16 cellular contexts compared by ENCODE assay signal in genomic region chr10:132481690-132482089, GRCh38. TPM values are rescaled to one million over a fixed set of nuclear protein-coding genes. Genes with fewer than 3 reads are reported as not detected.
DNase-seq lines count a peak whose midpoint lies in the region; FAIRE-seq and TF ChIP-seq lines count a peak whose summit lies in the region.
"Had no signal": no experiment of that assay in that cellular context is flagged by ENCODE, and none has a peak within 500 bp of the region (broad histone marks: within the 10 kb centered on the region; RNA-seq: fewer than 3 reads in every experiment).

No MANE protein-coding gene starts in this region.

- H3K9me3 ChIP-seq in HUES64 (ENCODE audit: insufficient read depth, low read depth, low read length) (no peaks in the 10 kb centered on the region), Caco-2 (no peaks in the 10 kb centered on the region)
- H3K9me3 ChIP-seq: adrenal gland had no signal

- H3K27me3 Mint-ChIP-seq in mesothelial cell of epicardium (ENCODE audit: low read depth): no peaks in the 10 kb centered on the region
- H3K27me3 Mint-ChIP-seq in Caco-2 (ENCODE audit: insufficient read depth, unreplicated experiment): no peaks in the 10 kb centered on the region

- H2BK120ac ChIP-seq in mesendoderm (ENCODE audit: low read depth, low read length): no peak overlapping the region

- H3K56ac ChIP-seq in mesendoderm (ENCODE audit: low read length): no peak overlapping the region

- no peak overlapping the region for H3K4me3 Mint-ChIP-seq in mesothelial cell of epicardium
- H3K4me3 Mint-ChIP-seq in Caco-2 (ENCODE audit: unreplicated experiment): no peak overlapping the region
- H3K4me3 Mint-ChIP-seq: activated CD4-positive, alpha-beta memory T cell treated with anti-CD3 and anti-CD28 coated beads for 36 hours; GM23338 had no signal

- H3K27ac ChIP-seq in HUES64 (ENCODE audit: low read depth, low read length): peak overlapping the region; percentile 22; the same call in 1 of the 2 replicates
- peak overlapping the region; percentile 93 for H3K27ac ChIP-seq in caudate nucleus (ENCODE audit: low read depth, low read length)
- H3K27ac ChIP-seq in temporal lobe (ENCODE audit: low read depth, low read length): peak overlapping the region; percentile 45
- no peak overlapping the region for H3K27ac ChIP-seq in mesendoderm (ENCODE audit: low read depth, low read length)

- H3K36me3 Mint-ChIP-seq in mesothelial cell of epicardium (peaks cover 4% of the 10 kb centered on the region), Caco-2 (ENCODE audit: insufficient read depth, unreplicated experiment) (no peaks in the 10 kb centered on the region)
- H3K36me3 Mint-ChIP-seq: activated CD4-positive, alpha-beta memory T cell treated with anti-CD3 and anti-CD28 coated beads for 36 hours had no signal

- POLR2A ChIA-PET in Caco-2 (lab: Charles Lee): no interaction called here

- H4K5ac ChIP-seq in mesendoderm (ENCODE audit: low read length): no peak overlapping the region

- no peak overlapping the region for H2BK5ac ChIP-seq in mesendoderm (ENCODE audit: low read length)

- no peaks in the 10 kb centered on the region for H3K9me3 Mint-ChIP-seq in mesothelial cell of epicardium
- peaks cover 9% of the 10 kb centered on the region for H3K9me3 Mint-ChIP-seq in Caco-2 (ENCODE audit: unreplicated experiment)
- H3K9me3 Mint-ChIP-seq: activated CD4-positive, alpha-beta memory T cell treated with anti-CD3 and anti-CD28 coated beads for 36 hours; GM23338 had no signal

- H3K4me2 ChIP-seq in mesendoderm (ENCODE audit: low read length): no peak overlapping the region
- H3K4me2 ChIP-seq: GM23338 had no signal

- no peaks in the 10 kb centered on the region for H3K79me1 ChIP-seq in mesendoderm (ENCODE audit: low read length)

- no peak for FAIRE-seq in D721Med (lab: Jason Lieb, UNC)
- FAIRE-seq: colon, GM12892 had no signal

- H3K27me3 ChIP-seq in HUES64 (ENCODE audit: insufficient read depth, low read length) (no peaks in the 10 kb centered on the region), mesendoderm (ENCODE audit: insufficient read depth, low read length, poor library complexity) (no peaks in the 10 kb centered on the region), Caco-2 (replicated peaks; ENCODE audit: control insufficient read depth, insufficient read depth, low read length) (no peaks in the 10 kb centered on the region)

- no peaks in the 10 kb centered on the region for H3K79me2 ChIP-seq in mesendoderm (ENCODE audit: control insufficient read depth, insufficient read depth, low read length)

- no peak overlapping the region for H3K23ac ChIP-seq in mesendoderm (ENCODE audit: low read length)

- TF ChIP-seq CTCF in mesothelial cell of epicardium (IDR thresholded peaks at IDR 0.05; ENCODE audit: unreplicated experiment): no peak
- TF ChIP-seq CTCF in D721Med (IDR thresholded peaks at IDR 0.05; ENCODE audit: insufficient read depth, missing control alignments): no peak
- no peak for TF ChIP-seq CTCF in Caco-2 (IDR thresholded peaks at IDR 0.05; ENCODE audit: insufficient read depth in 1 of 2, low read depth in 1 of 2, low read length in 1 of 2, severe bottlenecking in 1 of 2, unreplicated experiment in 1 of 2)

- H3K36me3 ChIP-seq in HUES64 (ENCODE audit: insufficient read depth, low read length) (no peaks in the 10 kb centered on the region), mesendoderm (ENCODE audit: control insufficient read depth, insufficient read depth, low read length) (no peaks in the 10 kb centered on the region), Caco-2 (ENCODE audit: control insufficient read depth, insufficient read depth, low read length) (no peaks in the 10 kb centered on the region)
- H3K36me3 ChIP-seq: adrenal gland had no signal

- H3K4me1 Mint-ChIP-seq in mesothelial cell of epicardium (peaks cover 21% of the 10 kb centered on the region), Caco-2 (ENCODE audit: low read depth, unreplicated experiment) (peaks cover 9% of the 10 kb centered on the region)

- H3K4me1 ChIP-seq in HUES64 (ENCODE audit: insufficient read depth, low read length) (peaks cover 10% of the 10 kb centered on the region; the same call in 1 of the 2 replicates), mesendoderm (ENCODE audit: control insufficient read depth, low read depth, low read length) (no peaks in the 10 kb centered on the region), Caco-2 (peaks cover 9% of the 10 kb centered on the region; the same call in 1 of the 2 replicates)
- H3K4me1 ChIP-seq: adrenal gland had no signal

- H2BK15ac ChIP-seq in mesendoderm (replicated peaks; ENCODE audit: low read depth): no peak overlapping the region

- H3K4ac ChIP-seq in mesendoderm (ENCODE audit: low read depth, low read length): no peak overlapping the region

- 55% methylated on average over 10 of the region's 10 CpGs for WGBS in HUES64
- WGBS in mesendoderm (ENCODE audit: extremely low coverage, insufficient coverage, low lambda C conversion rate): no CpG with 5 or more reads among the region's 10 CpGs

- CTCF ChIA-PET in Caco-2 (lab: Charles Lee): no interaction called here

- H3K27ac Mint-ChIP-seq in mesothelial cell of epicardium (peak overlapping the region; percentile 96), Caco-2 (ENCODE audit: unreplicated experiment) (no peak overlapping the region)
- H3K27ac Mint-ChIP-seq: activated CD4-positive, alpha-beta memory T cell treated with anti-CD3 and anti-CD28 coated beads for 36 hours; GM23338 had no signal

- no TSS peak for BruUV-seq in Caco-2 (replicated peaks; lab: Mats Ljungman, UMichigan)

- no peak overlapping the region for H4K8ac ChIP-seq in mesendoderm (ENCODE audit: low read depth, low read length)

- intact Hi-C loops in Caco-2 (cut with micrococcal nuclease; ENCODE audit: unreplicated experiment): no loop called here

- H3K4me3 ChIP-seq in HUES64 (ENCODE audit: low read length) (no peak overlapping the region), mesendoderm (ENCODE audit: low read length) (no peak overlapping the region), Caco-2 (ENCODE audit: low read depth, low read length) (no peak overlapping the region)
- H3K4me3 ChIP-seq: adrenal gland, GM23338 had no signal

- DNase-seq in caudate nucleus (lab: John Stamatoyannopoulos, UW) (no peak), mesothelial cell of epicardium (ENCODE audit: low spot score in 2 of 2, unreplicated experiment in 2 of 2) (no peak), SK-N-DZ (ENCODE audit: low spot score) (no peak), D721Med (ENCODE audit: insufficient read length, low spot score) (no peak), mesendoderm (no peak), Caco-2 (no peak)
- DNase-seq: activated CD4-positive, alpha-beta memory T cell treated with anti-CD3 and anti-CD28 coated beads for 36 hours; adrenal gland; GDM1; NCI-H1930; NCI-H524 treated with DMSO at 0.1 percent for 48 hours had no signal

- H3K9ac ChIP-seq in HUES64 (ENCODE audit: low read depth, low read length) (no peak overlapping the region), mesendoderm (ENCODE audit: low read length) (no peak overlapping the region)

- H3K18ac ChIP-seq in mesendoderm (ENCODE audit: low read length): no peak overlapping the region

- H2AK5ac ChIP-seq in mesendoderm (ENCODE audit: low read length): no peak overlapping the region

RNA-seq across cellular contexts. Expression of gene INPP5A, which starts 55.9 kb away (rescaled TPM):
- 19.1 TPM for polyA plus RNA-seq in HUES64 (2013, experiment 1 of 2)
- 18.4 TPM for polyA plus RNA-seq in HUES64 (2013, experiment 2 of 2)
- total RNA-seq in mesothelial cell of epicardium (36.4 to 41.8 TPM (median 41.0 TPM) in 3 replicates), temporal lobe (19.4 TPM), Caco-2 (2022) (43.9 and 44.5 TPM in 2 replicates)
- 23.6 and 25.3 TPM in 2 replicates for polyA plus RNA-seq in SK-N-DZ (2014; cell fraction: cytosol; rRNA removed)
- polyA plus RNA-seq in SK-N-DZ (2014; cell fraction: nucleus; rRNA removed): 13.8 and 15.2 TPM in 2 replicates
- polyA plus RNA-seq in mesendoderm (2013, experiment 1 of 2): 17.5 TPM
- polyA plus RNA-seq in mesendoderm (2013, experiment 2 of 2): 18.1 TPM
